Comparison of ENCODE assay signal across 24 cellular contexts in the genomic region with DNA sequence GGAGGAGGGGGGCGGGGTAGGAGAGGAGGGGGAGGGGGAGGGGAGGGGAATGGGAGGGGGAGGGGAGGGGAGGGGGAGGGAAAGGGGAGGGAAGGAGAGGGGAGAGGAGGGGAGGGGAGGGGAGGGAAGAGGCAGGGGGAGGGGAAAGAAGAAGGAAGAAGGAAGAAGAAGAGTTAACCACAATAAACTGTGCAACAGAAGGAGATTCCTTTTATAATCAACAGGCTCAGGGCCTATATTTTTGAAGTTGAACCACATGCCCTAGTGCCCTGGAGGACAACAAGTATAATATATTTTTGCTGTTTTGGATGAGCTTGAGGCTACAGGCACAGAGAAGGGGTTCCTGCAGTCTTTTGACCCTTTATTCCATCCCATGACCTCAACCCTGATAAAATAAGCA.
A peak's percentile ranks its signal among the peaks of the same experiment; 100 is the strongest.
DNase-seq lines count a peak whose midpoint lies in the region; ATAC-seq and TF ChIP-seq lines count a peak whose summit lies in the region.
"Had no signal": no experiment of that assay in that cellular context is flagged by ENCODE, and none has a peak within 500 bp of the region (broad histone marks: within the 10 kb centered on the region; RNA-seq: fewer than 3 reads in every experiment).

No MANE protein-coding gene starts in this region.

- H3K27me3 ChIP-seq in HL-60 (ENCODE audit: insufficient read depth, poor library complexity, severe bottlenecking) (no peaks in the 10 kb centered on the region), mesenchymal stem cell (ENCODE audit: control insufficient read depth in 1 of 2, insufficient read depth in 1 of 2, low read length in 2 of 2) (no peaks in the 10 kb centered on the region)
- no peaks in the 10 kb centered on the region for H3K27me3 ChIP-seq in CD4-positive, alpha-beta memory T cell (ENCODE audit: insufficient read depth, low read length)
- H3K27me3 ChIP-seq: body of pancreas, MG63, tibial artery had no signal

- H3K4me1 ChIP-seq in mesenchymal stem cell (ENCODE audit: control insufficient read depth, insufficient read depth, low read depth, low read length): peaks cover 5% of the 10 kb centered on the region
- H3K4me1 ChIP-seq in CD4-positive, alpha-beta memory T cell (ENCODE audit: insufficient read depth, low read length): peaks cover 31% of the 10 kb centered on the region

- no peak overlapping the region for H2BK5ac ChIP-seq in mesenchymal stem cell (ENCODE audit: low read depth, low read length, poor library complexity, severe bottlenecking)

- H3K79me1 ChIP-seq in mesenchymal stem cell (replicated peaks; ENCODE audit: low read length, poor library complexity, severe bottlenecking): no peaks in the 10 kb centered on the region

- no peak for TF ChIP-seq POLR2A in NB4 (IDR thresholded peaks at IDR 0.05; ENCODE audit: extremely low read depth, insufficient read length)

- no peak overlapping the region for H3K4me3 ChIP-seq in HL-60 (replicated peaks; ENCODE audit: insufficient read depth, low read length)
- no peak overlapping the region for H3K4me3 ChIP-seq in NB4 (ENCODE audit: low read depth, low read length)
- no peak overlapping the region for H3K4me3 ChIP-seq in mesenchymal stem cell (ENCODE audit: insufficient read depth in 1 of 2, low read depth in 1 of 2, low read length in 2 of 2)
- H3K4me3 ChIP-seq in CD4-positive, alpha-beta memory T cell (ENCODE audit: low read length in 2 of 2): no peak overlapping the region
- H3K4me3 ChIP-seq: body of pancreas, lung, MG63, tibial artery had no signal

- DNase-seq in HL-60 (ENCODE audit: low read depth in 1 of 2, low spot score in 1 of 2): peak; percentile 61 to 65
- DNase-seq in NB4 (ENCODE audit: low read depth): peak; percentile 71
- DNase-seq in T-helper 17 cell: no peak
- no peak for DNase-seq in mesenchymal stem cell
- no peak for DNase-seq in NCI-H1436 (lab: John Stamatoyannopoulos, UW)
- DNase-seq in CD4-positive, alpha-beta memory T cell: no peak
- no peak for DNase-seq in activated CD4-positive, alpha-beta T cell treated with anti-CD3 and anti-CD28 coated beads, Interleukin-2, amount 10 ng/mL, durations not matched to agents 24 days and 14 days
- DNase-seq: activated CD4-positive, alpha-beta T cell treated with anti-CD3 and anti-CD28 coated beads, Interleukin-2, amount 50 U/mL, for 4 hours; activated CD8-positive, alpha-beta memory T cell treated with anti-CD3 and anti-CD28 coated beads, Interleukin-2, amount 50 U/mL, for 48 hours; activated effector memory CD4-positive, alpha-beta T cell treated with anti-CD3 and anti-CD28 coated beads, Interleukin-2, amount 50 U/mL, for 16 hours; body of pancreas; MG63; NCI-H187; NCI-H526 treated with DMSO at 0.1 percent for 48 hours; nucleus accumbens; PC-3; retina; SHP77; stimulated activated CD4-positive, alpha-beta T cell treated with anti-CD3 and anti-CD28 coated beads, Interleukin-4, amount 100 ng/mL, for 1 hour; stimulated activated naive CD8-positive, alpha-beta T cell treated with anti-CD3 and anti-CD28 coated beads, Interleukin-15, Interleukin-2, amounts not matched to agents 100 U/mL and 50 U/mL, for 24 hours; tibial artery had no signal

- no peak overlapping the region for H2BK15ac ChIP-seq in mesenchymal stem cell (ENCODE audit: low read depth, poor library complexity, severe bottlenecking)

- peak overlapping the region; percentile 4 for H3K4me3 Mint-ChIP-seq in T-helper 17 cell
- H3K4me3 Mint-ChIP-seq in CD4-positive, alpha-beta memory T cell: no peak overlapping the region
- no peak overlapping the region for H3K4me3 Mint-ChIP-seq in activated CD4-positive, alpha-beta T cell treated with anti-CD3 and anti-CD28 coated beads, Interleukin-2, amount 10 ng/mL, durations not matched to agents 24 days and 14 days
- H3K4me3 Mint-ChIP-seq: WTC11 had no signal

- no peak overlapping the region for H4K91ac ChIP-seq in mesenchymal stem cell (ENCODE audit: low read length)

- H3K4ac ChIP-seq in mesenchymal stem cell (ENCODE audit: low read depth in 1 of 2, low read length in 2 of 2): no peak overlapping the region

- H2BK120ac ChIP-seq in mesenchymal stem cell (ENCODE audit: low read depth, low read length): no peak overlapping the region

- ATAC-seq in T-helper 17 cell (no peak), HG03025 (IDR thresholded peaks at IDR 0.05; ENCODE audit: low FRiP score, unreplicated experiment) (no peak)
- ATAC-seq: body of pancreas; PC-3; stimulated activated naive CD8-positive, alpha-beta T cell treated with anti-CD3 and anti-CD28 coated beads, Interleukin-15, Interleukin-2, amounts not matched to agents 100 U/mL and 50 U/mL, for 24 hours; WTC11 had no signal

- CTCF ChIA-PET in CD4-positive, alpha-beta memory T cell (lab: Charles Lee; ENCODE audit: partially characterized antibody): no interaction called here

- H3K9me3 ChIP-seq in T-helper 17 cell (ENCODE audit: control insufficient read depth, low read length, poor library complexity, severe bottlenecking) (no peaks in the 10 kb centered on the region), mesenchymal stem cell (ENCODE audit: control insufficient read depth, low read length) (no peaks in the 10 kb centered on the region)
- no peaks in the 10 kb centered on the region for H3K9me3 ChIP-seq in CD4-positive, alpha-beta memory T cell (ENCODE audit: control insufficient read depth in 1 of 2, low read length in 2 of 2)
- H3K9me3 ChIP-seq: body of pancreas, tibial artery had no signal

- no peak overlapping the region for H3K9ac ChIP-seq in mesenchymal stem cell (ENCODE audit: low read length)

- intact Hi-C loops in CD4-positive, alpha-beta memory T cell (cut with micrococcal nuclease): no loop called here
- intact Hi-C loops in activated CD4-positive, alpha-beta T cell treated with anti-CD3 and anti-CD28 coated beads, Interleukin-2, amount 10 ng/mL, durations not matched to agents 24 days and 14 days (cut with micrococcal nuclease): no loop called here

- H3K4me2 ChIP-seq in mesenchymal stem cell (ENCODE audit: low read length, poor library complexity, severe bottlenecking): no peak overlapping the region

- H3K36me3 ChIP-seq in mesenchymal stem cell (ENCODE audit: control insufficient read depth in 1 of 2, insufficient read depth in 2 of 2, low read depth in 1 of 2, low read length in 2 of 2): no peaks in the 10 kb centered on the region
- no peaks in the 10 kb centered on the region for H3K36me3 ChIP-seq in CD4-positive, alpha-beta memory T cell (ENCODE audit: insufficient read depth, low read length)
- H3K36me3 ChIP-seq: MG63, tibial artery had no signal

- no peaks in the 10 kb centered on the region for H3K9me3 Mint-ChIP-seq in CD4-positive, alpha-beta memory T cell
- H3K9me3 Mint-ChIP-seq in activated CD4-positive, alpha-beta T cell treated with anti-CD3 and anti-CD28 coated beads, Interleukin-2, amount 10 ng/mL, durations not matched to agents 24 days and 14 days: peaks cover 4% of the 10 kb centered on the region

- TF ChIP-seq CTCF in HL-60 (IDR thresholded peaks at IDR 0.05; ENCODE audit: insufficient read depth, low read length) (no peak), NB4 (IDR thresholded peaks at IDR 0.05; ENCODE audit: low read depth, low read length) (no peak)

- H3K14ac ChIP-seq in mesenchymal stem cell (ENCODE audit: low read length in 2 of 2): no peak overlapping the region

- peak overlapping the region; percentile 92 for H3K27ac ChIP-seq in HL-60 (replicated peaks)
- H3K27ac ChIP-seq in mesenchymal stem cell (ENCODE audit: low read length, poor library complexity, severe bottlenecking): no peak overlapping the region
- no peak overlapping the region for H3K27ac ChIP-seq in CD4-positive, alpha-beta memory T cell (ENCODE audit: low read depth, low read length)
- H3K27ac ChIP-seq: body of pancreas, tibial artery had no signal

- no peaks in the 10 kb centered on the region for H3K27me3 Mint-ChIP-seq in T-helper 17 cell
- no peaks in the 10 kb centered on the region for H3K27me3 Mint-ChIP-seq in CD4-positive, alpha-beta memory T cell
- H3K27me3 Mint-ChIP-seq in activated CD4-positive, alpha-beta T cell treated with anti-CD3 and anti-CD28 coated beads, Interleukin-2, amount 10 ng/mL, durations not matched to agents 24 days and 14 days: no peaks in the 10 kb centered on the region

- H2AK5ac ChIP-seq in mesenchymal stem cell (ENCODE audit: low read length, severe bottlenecking): peak overlapping the region; percentile 66

- H3K36me3 Mint-ChIP-seq in T-helper 17 cell (ENCODE audit: low read depth): no peaks in the 10 kb centered on the region
- H3K36me3 Mint-ChIP-seq in CD4-positive, alpha-beta memory T cell: no peaks in the 10 kb centered on the region
- H3K36me3 Mint-ChIP-seq in activated CD4-positive, alpha-beta T cell treated with anti-CD3 and anti-CD28 coated beads, Interleukin-2, amount 10 ng/mL, durations not matched to agents 24 days and 14 days (ENCODE audit: low read depth): no peaks in the 10 kb centered on the region

- POLR2A ChIA-PET in CD4-positive, alpha-beta memory T cell (lab: Charles Lee; ENCODE audit: partially characterized antibody): no interaction called here

- no peak overlapping the region for H3K23ac ChIP-seq in mesenchymal stem cell (ENCODE audit: low read length in 2 of 2)

- H3K18ac ChIP-seq in mesenchymal stem cell (ENCODE audit: low read depth in 1 of 2, low read length in 2 of 2): no peak overlapping the region

- no CpG with 5 or more reads among the region's 1 CpG for WGBS in mesenchymal stem cell

- no peak overlapping the region for H2BK12ac ChIP-seq in mesenchymal stem cell (ENCODE audit: low read length in 2 of 2)

- no peak overlapping the region for H4K8ac ChIP-seq in mesenchymal stem cell (ENCODE audit: low read length)

- peaks cover 21% of the 10 kb centered on the region for H3K4me1 Mint-ChIP-seq in T-helper 17 cell
- peaks cover 19 to 40% (median 30%) of the 10 kb centered on the region in 4 donors for H3K4me1 Mint-ChIP-seq in CD4-positive, alpha-beta memory T cell
- H3K4me1 Mint-ChIP-seq in activated CD4-positive, alpha-beta T cell treated with anti-CD3 and anti-CD28 coated beads, Interleukin-2, amount 10 ng/mL, durations not matched to agents 24 days and 14 days: peaks cover 48% of the 10 kb centered on the region

- no peak overlapping the region for H3K27ac Mint-ChIP-seq in T-helper 17 cell
- peak overlapping the region in 1 of 7 donors; percentile 29 for H3K27ac Mint-ChIP-seq in CD4-positive, alpha-beta memory T cell
- H3K27ac Mint-ChIP-seq in activated CD4-positive, alpha-beta T cell treated with anti-CD3 and anti-CD28 coated beads, Interleukin-2, amount 10 ng/mL, durations not matched to agents 24 days and 14 days: no peak overlapping the region
- H3K27ac Mint-ChIP-seq: WTC11 had no signal

- no peak overlapping the region for H2AFZ ChIP-seq in mesenchymal stem cell (ENCODE audit: low read depth, low read length)

Comparison
In these comparisons a context has a peak if more than half of its experiments do, and no peak if none do; other contexts are left out.
1. DNase-seq: peak in HL-60 (2 of 2) and NB4 (single experiment); none in T-helper 17 cell (0 of 3), mesenchymal stem cell (single experiment), NCI-H1436 (single experiment), CD4-positive, alpha-beta memory T cell (0 of 5) and activated CD4-positive, alpha-beta T cell treated with anti-CD3 and anti-CD28 coated beads, Interleukin-2, amount 10 ng/mL, durations not matched to agents 24 days and 14 days (single experiment).